In the genomic region with DNA sequence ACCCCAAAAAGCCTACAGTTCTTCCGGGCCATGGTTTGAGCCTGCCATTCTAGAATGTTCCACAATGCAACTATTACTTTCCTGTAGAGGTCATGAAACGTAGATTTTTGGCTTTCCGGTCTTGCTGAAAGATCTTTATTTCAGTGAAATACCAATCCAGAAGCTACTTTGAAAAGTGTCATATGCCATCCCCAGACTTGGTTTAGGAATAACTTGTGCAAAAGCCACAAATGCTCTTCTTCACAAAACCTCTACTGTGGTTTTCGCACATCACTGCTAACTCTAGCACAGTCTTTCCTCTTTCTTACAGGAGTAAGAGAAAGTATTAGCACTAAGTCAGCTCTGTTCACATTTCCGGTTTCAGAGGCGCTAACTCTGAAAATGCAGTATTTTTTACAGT, we compare ENCODE assay signal across 11 cellular contexts. TPM values are rescaled to one million over a fixed set of nuclear protein-coding genes. Genes with fewer than 3 reads are reported as not detected.
DNase-seq lines count a peak whose midpoint lies in the region; ATAC-seq and TF ChIP-seq lines count a peak whose summit lies in the region.
"Had no signal": no experiment of that assay in that cellular context is flagged by ENCODE, and none has a peak within 500 bp of the region (broad histone marks: within the 10 kb centered on the region; RNA-seq: fewer than 3 reads in every experiment).

No MANE protein-coding gene starts in this region.

- no peaks in the 10 kb centered on the region for H3K27me3 ChIP-seq in CD4-positive, CD25-positive, alpha-beta regulatory T cell (ENCODE audit: control insufficient read depth, insufficient read depth, low read length)
- no peaks in the 10 kb centered on the region for H3K27me3 ChIP-seq in brain microvascular endothelial cell (replicated peaks)
- H3K27me3 ChIP-seq: SJSA1 had no signal

- peak in 2 of 3 donors; percentile 20 to 69 for DNase-seq in CD4-positive, CD25-positive, alpha-beta regulatory T cell
- no peak for DNase-seq in activated T-helper 1 cell treated with anti-CD3 and anti-CD28 coated beads, Interleukin-12 subunit alpha, Interleukin-12 subunit beta, Interleukin-2, Interleukin-4 antibody, amounts not matched to agents 30 ng/mL and 10 ng/mL and 1 ng/mL, durations not matched to agents 14 hours and 24 hours and 36 hours (ENCODE audit: low spot score)
- DNase-seq in HK-2 (ENCODE audit: unreplicated experiment) (no peak), GM03348 (ENCODE audit: low spot score) (no peak), brain microvascular endothelial cell (no peak)

- peak overlapping the region; percentile 65 for H3K27ac ChIP-seq in CD4-positive, CD25-positive, alpha-beta regulatory T cell (ENCODE audit: insufficient read depth, low read length, poor library complexity, severe bottlenecking)
- no peak overlapping the region for H3K27ac ChIP-seq in brain microvascular endothelial cell
- H3K27ac ChIP-seq: C4-2B, SJSA1, thoracic aorta had no signal

- peak overlapping the region; percentile 66 to 98 (median 80) for H3K27ac Mint-ChIP-seq in CD4-positive, CD25-positive, alpha-beta regulatory T cell
- H3K27ac Mint-ChIP-seq in activated T-helper 1 cell treated with anti-CD3 and anti-CD28 coated beads, Interleukin-12 subunit alpha, Interleukin-12 subunit beta, Interleukin-2, Interleukin-4 antibody, amounts not matched to agents 30 ng/mL and 10 ng/mL and 1 ng/mL, durations not matched to agents 14 hours and 24 hours and 36 hours = peak overlapping the region; percentile 89

- H3K4me1 ChIP-seq in CD4-positive, CD25-positive, alpha-beta regulatory T cell (ENCODE audit: control insufficient read depth, insufficient read depth, low read length, poor library complexity, severe bottlenecking) = peaks cover 34% of the 10 kb centered on the region
- H3K4me1 ChIP-seq: SJSA1 had no signal

- in situ Hi-C loops in brain microvascular endothelial cell (cut with HindIII; ENCODE audit: low pct_ligation_motif_present, low sequenced_read_pairs) = no loop called here

- no peak for TF ChIP-seq CTCF in brain microvascular endothelial cell (IDR thresholded peaks at IDR 0.05; ENCODE audit: low read depth, low read length, missing control alignments)

- peaks cover 8 to 61% (median 22%) of the 10 kb centered on the region in 4 donors for H3K4me1 Mint-ChIP-seq in CD4-positive, CD25-positive, alpha-beta regulatory T cell
- H3K4me1 Mint-ChIP-seq in activated T-helper 1 cell treated with anti-CD3 and anti-CD28 coated beads, Interleukin-12 subunit alpha, Interleukin-12 subunit beta, Interleukin-2, Interleukin-4 antibody, amounts not matched to agents 30 ng/mL and 10 ng/mL and 1 ng/mL, durations not matched to agents 14 hours and 24 hours and 36 hours (ENCODE audit: low read depth) = peaks cover 83% of the 10 kb centered on the region

- no peaks in the 10 kb centered on the region for H3K27me3 Mint-ChIP-seq in CD4-positive, CD25-positive, alpha-beta regulatory T cell
- H3K27me3 Mint-ChIP-seq in activated T-helper 1 cell treated with anti-CD3 and anti-CD28 coated beads, Interleukin-12 subunit alpha, Interleukin-12 subunit beta, Interleukin-2, Interleukin-4 antibody, amounts not matched to agents 30 ng/mL and 10 ng/mL and 1 ng/mL, durations not matched to agents 14 hours and 24 hours and 36 hours (ENCODE audit: insufficient read depth) = no peaks in the 10 kb centered on the region

- H3K9me3 ChIP-seq in CD4-positive, CD25-positive, alpha-beta regulatory T cell (ENCODE audit: control insufficient read depth in 2 of 2, low read length in 2 of 2) = no peaks in the 10 kb centered on the region
- H3K9me3 ChIP-seq: SJSA1, thoracic aorta had no signal

- peak overlapping the region; percentile 54 for H3K4me3 ChIP-seq in CD4-positive, CD25-positive, alpha-beta regulatory T cell (ENCODE audit: low read depth, low read length)
- H3K4me3 ChIP-seq in brain microvascular endothelial cell (ENCODE audit: low read depth, low read length) = no peak overlapping the region
- H3K4me3 ChIP-seq: SJSA1, thoracic aorta had no signal

- H3K4me3 Mint-ChIP-seq in CD4-positive, CD25-positive, alpha-beta regulatory T cell = peak overlapping the region; percentile 20 to 66 (median 48)
- H3K4me3 Mint-ChIP-seq in activated T-helper 1 cell treated with anti-CD3 and anti-CD28 coated beads, Interleukin-12 subunit alpha, Interleukin-12 subunit beta, Interleukin-2, Interleukin-4 antibody, amounts not matched to agents 30 ng/mL and 10 ng/mL and 1 ng/mL, durations not matched to agents 14 hours and 24 hours and 36 hours = peak overlapping the region; percentile 74

- intact Hi-C loops in activated T-helper 1 cell treated with anti-CD3 and anti-CD28 coated beads, Interleukin-12 subunit alpha, Interleukin-12 subunit beta, Interleukin-2, Interleukin-4 antibody, amounts not matched to agents 30 ng/mL and 10 ng/mL and 1 ng/mL, durations not matched to agents 14 hours and 24 hours and 36 hours (cut with micrococcal nuclease) = loop anchor here (1.0 kb wide), 3 partner anchors 8 to 15 kb away; no protein-coding TSS in a partner anchor

- H3K36me3 ChIP-seq in CD4-positive, CD25-positive, alpha-beta regulatory T cell (ENCODE audit: control insufficient read depth, insufficient read depth, low read length) = no peaks in the 10 kb centered on the region
- no peaks in the 10 kb centered on the region for H3K36me3 ChIP-seq in brain microvascular endothelial cell (replicated peaks)
- H3K36me3 ChIP-seq: SJSA1, thoracic aorta had no signal

- peak; percentile 78 to 80 for ATAC-seq in CD4-positive, CD25-positive, alpha-beta regulatory T cell (ENCODE audit: low read depth in 2 of 2)
- ATAC-seq in GM18907 (IDR thresholded peaks at IDR 0.05; ENCODE audit: unreplicated experiment) (peak; percentile 67), HG03103 (IDR thresholded peaks at IDR 0.05; ENCODE audit: low read depth, unreplicated experiment) (peak; percentile 77), HG03571 (IDR thresholded peaks at IDR 0.05; ENCODE audit: unreplicated experiment) (no peak)

- H3K36me3 Mint-ChIP-seq in CD4-positive, CD25-positive, alpha-beta regulatory T cell = peaks cover 5% of the 10 kb centered on the region
- peaks cover 6% of the 10 kb centered on the region for H3K36me3 Mint-ChIP-seq in activated T-helper 1 cell treated with anti-CD3 and anti-CD28 coated beads, Interleukin-12 subunit alpha, Interleukin-12 subunit beta, Interleukin-2, Interleukin-4 antibody, amounts not matched to agents 30 ng/mL and 10 ng/mL and 1 ng/mL, durations not matched to agents 14 hours and 24 hours and 36 hours (ENCODE audit: low read depth)

- H3K9me3 Mint-ChIP-seq in CD4-positive, CD25-positive, alpha-beta regulatory T cell = peaks cover 0 to 3% (median 0%) of the 10 kb centered on the region in 7 donors
- H3K9me3 Mint-ChIP-seq in activated T-helper 1 cell treated with anti-CD3 and anti-CD28 coated beads, Interleukin-12 subunit alpha, Interleukin-12 subunit beta, Interleukin-2, Interleukin-4 antibody, amounts not matched to agents 30 ng/mL and 10 ng/mL and 1 ng/mL, durations not matched to agents 14 hours and 24 hours and 36 hours = no peaks in the 10 kb centered on the region

RNA-seq across cellular contexts. Expression of a gene that starts 12.7 kb away (rescaled TPM):
- 24.0 TPM for total RNA-seq in CD4-positive, CD25-positive, alpha-beta regulatory T cell
- polyA plus RNA-seq in CD4-positive, CD25-positive, alpha-beta regulatory T cell = 10 to 100 TPM in 2 of 4 donors, 1 to 10 TPM in 2; 7.6 to 25.0 (median 14.3) TPM
- 261 and 272 TPM in 2 replicates for total RNA-seq in activated T-helper 1 cell treated with anti-CD3 and anti-CD28 coated beads, Interleukin-12 subunit alpha, Interleukin-12 subunit beta, Interleukin-2, Interleukin-4 antibody, amounts not matched to agents 30 ng/mL and 10 ng/mL and 1 ng/mL, durations not matched to agents 14 hours and 24 hours and 36 hours
- total RNA-seq: SJSA1 had no signal

Comparison
In these comparisons a context has a peak if more than half of its experiments do, and no peak if none do; other contexts are left out.
1. DNase-seq: peak in CD4-positive, CD25-positive, alpha-beta regulatory T cell (2 of 3); none in activated T-helper 1 cell treated with anti-CD3 and anti-CD28 coated beads, Interleukin-12 subunit alpha, Interleukin-12 subunit beta, Interleukin-2, Interleukin-4 antibody, amounts not matched to agents 30 ng/mL and 10 ng/mL and 1 ng/mL, durations not matched to agents 14 hours and 24 hours and 36 hours (single experiment), HK-2 (single experiment), GM03348 (single experiment) and brain microvascular endothelial cell (single experiment).
2. RNA of a gene that starts 12.7 kb away (total RNA-seq): 261 to 272 TPM in activated T-helper 1 cell treated with anti-CD3 and anti-CD28 coated beads, Interleukin-12 subunit alpha, Interleukin-12 subunit beta, Interleukin-2, Interleukin-4 antibody, amounts not matched to agents 30 ng/mL and 10 ng/mL and 1 ng/mL, durations not matched to agents 14 hours and 24 hours and 36 hours; 24.0 TPM in CD4-positive, CD25-positive, alpha-beta regulatory T cell (single experiment); every median in the first group is over 10 times any median in the second.